ENCODE assay signal across 8 cellular contexts in the genomic region with DNA sequence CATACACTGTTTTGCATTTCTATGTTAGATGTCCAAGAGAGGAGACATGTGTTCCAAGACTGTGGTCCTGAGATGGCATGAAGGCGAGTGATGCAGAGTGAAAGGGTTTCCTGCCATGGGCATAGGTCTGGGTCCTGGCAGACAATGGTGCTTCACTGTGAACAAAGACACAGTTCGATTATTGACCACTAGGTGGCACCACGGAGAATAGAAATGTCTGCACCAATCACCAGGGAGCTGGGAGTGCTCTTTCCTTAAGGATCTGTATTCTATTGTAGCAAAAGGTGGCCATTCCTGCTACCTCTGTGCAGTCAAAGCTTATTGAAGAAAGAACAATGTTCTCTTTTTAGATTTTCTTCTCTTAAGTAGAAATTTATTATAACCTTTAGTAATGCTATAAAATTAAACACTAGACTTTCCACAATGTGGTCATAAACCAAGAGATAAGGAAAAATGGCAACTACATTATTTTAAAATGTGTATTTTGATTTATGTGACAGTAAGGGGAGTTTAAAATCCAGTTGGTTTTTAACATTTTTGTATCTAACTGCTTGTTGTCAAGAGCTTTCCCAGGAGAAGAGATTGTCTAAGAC.
DNase-seq lines count a peak whose midpoint lies in the region; ATAC-seq, FAIRE-seq and TF ChIP-seq lines count a peak whose summit lies in the region.

No MANE protein-coding gene starts in this region.

- H3K27me3 ChIP-seq in body of pancreas (no peaks in the 10 kb centered on the region), HepG2 (ENCODE audit: control insufficient read depth in 1 of 2, insufficient read depth in 2 of 2, low read length in 2 of 2) (peaks cover 0 to 3% of the 10 kb centered on the region in 2 experiments; a peak in 1 of 5 replicates)

- DNase-seq in DMS 273 (lab: John Stamatoyannopoulos, UW; ENCODE audit: unreplicated experiment), result peak; percentile 75
- DNase-seq in GM20000 (ENCODE audit: low spot score), result peak; percentile 25
- DNase-seq in NCI-H510A (lab: John Stamatoyannopoulos, UW), result peak; percentile 18
- DNase-seq in body of pancreas, result peak; percentile 42 to 62 (median 52)
- peak; percentile 46 for DNase-seq in HepG2 (ENCODE audit: low spot score)
- DNase-seq in activated T-helper 2 cell treated with anti-CD3 and anti-CD28 coated beads, Interferon-gamma antibody, Interleukin-2, Interleukin-4, amounts not matched to agents 10 μg/mL and 5 μg/mL and 100 μg/mL, durations not matched to agents 14 hours and 24 hours and 36 hours (ENCODE audit: low spot score), result no peak
- DNase-seq in activated CD8-positive, alpha-beta memory T cell treated with anti-CD3 and anti-CD28 coated beads, Interleukin-2, amount 50 U/mL, for 4 hours, result no peak

- intact Hi-C loops in body of pancreas (cut with DNase I) (loop anchor here (10.0 kb wide), 2 partner anchors 55 to 295 kb away; no protein-coding TSS in a partner anchor), HepG2 (cut with micrococcal nuclease; ENCODE audit: unreplicated experiment) (no loop called here)
- intact Hi-C loops in activated T-helper 2 cell treated with anti-CD3 and anti-CD28 coated beads, Interferon-gamma antibody, Interleukin-2, Interleukin-4, amounts not matched to agents 10 μg/mL and 5 μg/mL and 100 μg/mL, durations not matched to agents 14 hours and 24 hours and 36 hours (cut with micrococcal nuclease), result no loop called here

- H2AFZ ChIP-seq in HepG2 (ENCODE audit: low read length), result no peak overlapping the region

- no peak overlapping the region for H3K4me3 Mint-ChIP-seq in activated T-helper 2 cell treated with anti-CD3 and anti-CD28 coated beads, Interferon-gamma antibody, Interleukin-2, Interleukin-4, amounts not matched to agents 10 μg/mL and 5 μg/mL and 100 μg/mL, durations not matched to agents 14 hours and 24 hours and 36 hours (ENCODE audit: low read depth)

- H3K9me3 ChIP-seq in body of pancreas, result no peaks in the 10 kb centered on the region
- H3K9me3 ChIP-seq in HepG2 (ENCODE audit: low read length), result no peaks in the 10 kb centered on the region

- H3K36me3 ChIP-seq in body of pancreas (replicated peaks in 1 of 2; ENCODE audit: insufficient read depth in 1 of 2, low read depth in 2 of 2), result no peaks in the 10 kb centered on the region
- no peaks in the 10 kb centered on the region for H3K36me3 ChIP-seq in HepG2 (replicated peaks in 1 of 2; ENCODE audit: control insufficient read depth in 1 of 2, insufficient read depth in 2 of 2, low read length in 2 of 2)

- WGBS in body of pancreas, 2 donors, result 8 to 11% methylated on average over 3 of the region's 3 CpGs
- WGBS in HepG2 (ENCODE audit: low lambda C conversion rate), result 9% methylated on average over 1 of the region's 3 CpGs

- TF ChIP-seq CTCF in GM20000 (IDR thresholded peaks at IDR 0.05; ENCODE audit: extremely low read depth, missing control alignments), result no peak
- TF ChIP-seq CTCF in body of pancreas (IDR thresholded peaks at IDR 0.05), result peak; percentile 28 to 55 (median 46)
- TF ChIP-seq CTCF in HepG2 (CRISPR knock-in tag; IDR thresholded peaks at IDR 0.05), result peak; percentile 55

- H3K4me1 Mint-ChIP-seq in activated T-helper 2 cell treated with anti-CD3 and anti-CD28 coated beads, Interferon-gamma antibody, Interleukin-2, Interleukin-4, amounts not matched to agents 10 μg/mL and 5 μg/mL and 100 μg/mL, durations not matched to agents 14 hours and 24 hours and 36 hours (ENCODE audit: low read depth), result no peaks in the 10 kb centered on the region

- H3K79me2 ChIP-seq in HepG2 (ENCODE audit: insufficient read depth, low read length), result no peaks in the 10 kb centered on the region

- peak; percentile 21 for FAIRE-seq in HepG2 (lab: Jason Lieb, UNC)

- H3K4me1 ChIP-seq in body of pancreas (no peaks in the 10 kb centered on the region), HepG2 (ENCODE audit: insufficient read depth, low read length) (no peaks in the 10 kb centered on the region)

- in situ Hi-C loops in HepG2 (cut with HindIII; ENCODE audit: extremely low pct_ligation_motif_present, low pct_unique_long_range_greater_than_20kb), result loop anchor here (10.0 kb wide), 1 partner anchor 295 kb away; no protein-coding TSS in a partner anchor

- H3K27ac Mint-ChIP-seq in activated T-helper 2 cell treated with anti-CD3 and anti-CD28 coated beads, Interferon-gamma antibody, Interleukin-2, Interleukin-4, amounts not matched to agents 10 μg/mL and 5 μg/mL and 100 μg/mL, durations not matched to agents 14 hours and 24 hours and 36 hours, result no peak overlapping the region

- no peak overlapping the region for H3K4me3 ChIP-seq in body of pancreas
- no peak overlapping the region for H3K4me3 ChIP-seq in HepG2 (replicated peaks in 1 of 3; ENCODE audit: insufficient read depth in 1 of 3, low read depth in 2 of 3, low read length in 3 of 3)

- peaks cover 13% of the 10 kb centered on the region for H3K9me3 Mint-ChIP-seq in activated T-helper 2 cell treated with anti-CD3 and anti-CD28 coated beads, Interferon-gamma antibody, Interleukin-2, Interleukin-4, amounts not matched to agents 10 μg/mL and 5 μg/mL and 100 μg/mL, durations not matched to agents 14 hours and 24 hours and 36 hours

- no peak for TF ChIP-seq EP300 in HepG2 (IDR thresholded peaks at IDR 0.05; ENCODE audit: low read depth in 2 of 2, low read length in 2 of 2)
- no peak for TF ChIP-seq EP300 in HepG2 (CRISPR knock-in tag; IDR thresholded peaks at IDR 0.05; ENCODE audit: borderline replicate concordance)

- no peaks in the 10 kb centered on the region for H3K36me3 Mint-ChIP-seq in activated T-helper 2 cell treated with anti-CD3 and anti-CD28 coated beads, Interferon-gamma antibody, Interleukin-2, Interleukin-4, amounts not matched to agents 10 μg/mL and 5 μg/mL and 100 μg/mL, durations not matched to agents 14 hours and 24 hours and 36 hours (ENCODE audit: low read depth)

- TF ChIP-seq POLR2A in body of pancreas (IDR thresholded peaks at IDR 0.05) (no peak), HepG2 (IDR thresholded peaks at IDR 0.05; ENCODE audit: insufficient read depth in 1 of 2, low read depth in 2 of 2, low read length in 2 of 2) (no peak)

- ATAC-seq in body of pancreas, result peak; percentile 63
- peak; percentile 86 for ATAC-seq in HepG2
- ATAC-seq in HG02571 (IDR thresholded peaks at IDR 0.05; ENCODE audit: unreplicated experiment), result no peak

- H3K9ac ChIP-seq in HepG2 (ENCODE audit: insufficient read depth, low read depth, low read length), result no peak overlapping the region

- POLR2A ChIA-PET in HepG2 (lab: Yijun Ruan, JAX), result no interaction called here

- H3K27me3 Mint-ChIP-seq in activated T-helper 2 cell treated with anti-CD3 and anti-CD28 coated beads, Interferon-gamma antibody, Interleukin-2, Interleukin-4, amounts not matched to agents 10 μg/mL and 5 μg/mL and 100 μg/mL, durations not matched to agents 14 hours and 24 hours and 36 hours (ENCODE audit: low read depth), result no peaks in the 10 kb centered on the region

- TF ChIP-seq RAD21 in HepG2 (CRISPR knock-in tag; IDR thresholded peaks at IDR 0.05), result no peak

- no peaks in the 10 kb centered on the region for H4K20me1 ChIP-seq in HepG2 (ENCODE audit: insufficient read depth, low read length)

- no TSS peak for BruUV-seq in HepG2 (replicated peaks; lab: Mats Ljungman, UMichigan)

- no peak overlapping the region for H3K4me2 ChIP-seq in HepG2 (ENCODE audit: low read depth, low read length)

- no peak overlapping the region for H3K27ac ChIP-seq in body of pancreas
- no peak overlapping the region for H3K27ac ChIP-seq in HepG2 (ENCODE audit: extremely low read length, insufficient read depth, low read length)

- CTCF ChIA-PET in HepG2 (lab: Yijun Ruan, JAX; ENCODE audit: low intra/inter-chr PET ratio, low total read pairs), result interaction anchor here (1.5 kb wide), 1 partner anchor 299 kb away, joined by 9 read pairs; no protein-coding TSS in a partner anchor

TF ChIP-seq in HepG2, 621 proteins besides CTCF, POLR2A, EP300 and RAD21:
- TF ChIP-seq ZNF432 (CRISPR knock-in tag; IDR thresholded peaks at IDR 0.05; ENCODE audit: borderline replicate concordance) (no peak), NR1H2 (CRISPR knock-in tag; IDR thresholded peaks at IDR 0.05; ENCODE audit: borderline replicate concordance, low read depth) (no peak), STAG1 (CRISPR knock-in tag; IDR thresholded peaks at IDR 0.05) (peak; percentile 32), SOX6 (IDR thresholded peaks at IDR 0.05) (no peak), SOX6 (CRISPR knock-in tag; IDR thresholded peaks at IDR 0.05) (no peak), SCMH1 (CRISPR knock-in tag; IDR thresholded peaks at IDR 0.05; ENCODE audit: borderline replicate concordance) (no peak), SMC3 (IDR thresholded peaks at IDR 0.05; ENCODE audit: low read length) (peak; percentile 23; the same call in 1 of the 2 replicates), NFIC (IDR thresholded peaks at IDR 0.05; ENCODE audit: low read length) (no peak), ZNF557 (CRISPR knock-in tag; IDR thresholded peaks at IDR 0.05) (no peak)
- TF ChIP-seq, protein P1, sequence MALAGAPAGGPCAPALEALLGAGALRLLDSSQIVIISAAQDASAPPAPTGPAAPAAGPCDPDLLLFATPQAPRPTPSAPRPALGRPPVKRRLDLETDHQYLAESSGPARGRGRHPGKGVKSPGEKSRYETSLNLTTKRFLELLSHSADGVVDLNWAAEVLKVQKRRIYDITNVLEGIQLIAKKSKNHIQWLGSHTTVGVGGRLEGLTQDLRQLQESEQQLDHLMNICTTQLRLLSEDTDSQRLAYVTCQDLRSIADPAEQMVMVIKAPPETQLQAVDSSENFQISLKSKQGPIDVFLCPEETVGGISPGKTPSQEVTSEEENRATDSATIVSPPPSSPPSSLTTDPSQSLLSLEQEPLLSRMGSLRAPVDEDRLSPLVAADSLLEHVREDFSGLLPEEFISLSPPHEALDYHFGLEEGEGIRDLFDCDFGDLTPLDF (CRISPR knock-in tag; IDR thresholded peaks at IDR 0.05), result no peak
- TF ChIP-seq, protein P2, sequence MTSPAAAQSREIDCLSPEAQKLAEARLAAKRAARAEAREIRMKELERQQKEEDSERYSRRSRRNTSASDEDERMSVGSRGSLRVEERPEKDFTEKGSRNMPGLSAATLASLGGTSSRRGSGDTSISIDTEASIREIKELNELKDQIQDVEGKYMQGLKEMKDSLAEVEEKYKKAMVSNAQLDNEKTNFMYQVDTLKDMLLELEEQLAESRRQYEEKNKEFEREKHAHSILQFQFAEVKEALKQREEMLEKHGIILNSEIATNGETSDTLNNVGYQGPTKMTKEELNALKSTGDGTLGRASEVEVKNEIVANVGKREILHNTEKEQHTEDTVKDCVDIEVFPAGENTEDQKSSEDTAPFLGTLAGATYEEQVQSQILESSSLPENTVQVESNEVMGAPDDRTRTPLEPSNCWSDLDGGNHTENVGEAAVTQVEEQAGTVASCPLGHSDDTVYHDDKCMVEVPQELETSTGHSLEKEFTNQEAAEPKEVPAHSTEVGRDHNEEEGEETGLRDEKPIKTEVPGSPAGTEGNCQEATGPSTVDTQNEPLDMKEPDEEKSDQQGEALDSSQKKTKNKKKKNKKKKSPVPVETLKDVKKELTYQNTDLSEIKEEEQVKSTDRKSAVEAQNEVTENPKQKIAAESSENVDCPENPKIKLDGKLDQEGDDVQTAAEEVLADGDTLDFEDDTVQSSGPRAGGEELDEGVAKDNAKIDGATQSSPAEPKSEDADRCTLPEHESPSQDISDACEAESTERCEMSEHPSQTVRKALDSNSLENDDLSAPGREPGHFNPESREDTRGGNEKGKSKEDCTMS (CRISPR knock-in tag; conservative IDR thresholded peaks at IDR 0.05), result no peak

Comparison
In these comparisons a context has a peak if more than half of its experiments do, and no peak if none do; other contexts are left out.
1. DNase-seq: peak in DMS 273 (single experiment), GM20000 (single experiment), NCI-H510A (single experiment), body of pancreas (4 of 4) and HepG2 (single experiment); none in activated T-helper 2 cell treated with anti-CD3 and anti-CD28 coated beads, Interferon-gamma antibody, Interleukin-2, Interleukin-4, amounts not matched to agents 10 μg/mL and 5 μg/mL and 100 μg/mL, durations not matched to agents 14 hours and 24 hours and 36 hours (single experiment) and activated CD8-positive, alpha-beta memory T cell treated with anti-CD3 and anti-CD28 coated beads, Interleukin-2, amount 50 U/mL, for 4 hours (single experiment).